17 cellular contexts compared by ENCODE assay signal in the genomic region with DNA sequence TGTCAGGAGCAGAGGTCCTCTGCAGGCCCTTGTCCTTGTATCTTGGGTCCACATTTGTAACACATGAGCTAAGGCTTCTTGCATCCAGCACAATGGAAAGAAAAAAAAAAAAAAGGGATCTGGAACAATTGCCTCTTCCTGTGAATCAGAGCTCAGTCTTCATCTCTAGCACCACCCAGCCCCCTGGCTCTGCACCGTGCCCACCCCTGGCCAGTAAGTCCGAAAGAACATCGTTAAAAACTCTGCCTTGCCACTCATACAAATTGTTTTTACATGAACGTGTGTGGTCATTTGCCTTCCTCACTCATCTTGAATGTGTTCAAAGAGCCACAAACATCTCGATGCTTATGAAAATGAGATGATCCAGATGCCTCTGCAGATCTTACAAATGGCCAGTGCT.
"Had no signal": no experiment of that assay in that cellular context is flagged by ENCODE, and none has a peak within 500 bp of the region (broad histone marks: within the 10 kb centered on the region; RNA-seq: fewer than 3 reads in every experiment).

No MANE protein-coding gene starts in this region.

- H3K79me2 ChIP-seq: hepatocyte had no signal

- DNase-seq: colonic mucosa; dermis blood vessel endothelial cell; erythroblast; foreskin keratinocyte; head of caudate nucleus; left colon; mesendoderm; naive B cell; occipital lobe; pancreas; right cardiac atrium; stimulated activated CD4-positive, alpha-beta T cell treated with anti-CD3 and anti-CD28 coated beads, Interleukin-2, amount 100 ng/mL, for 48 hours; stimulated activated naive CD4-positive, alpha-beta T cell treated with Interleukin-2 at 50 U/mL for 16 hours; thyroid gland had no signal

- H2AFZ ChIP-seq: hepatocyte had no signal

- H3K9me3 ChIP-seq: colonic mucosa, pancreas, suprapubic skin, thyroid gland had no signal

- H3K27ac ChIP-seq: colonic mucosa, foreskin keratinocyte, hepatocyte, pancreas, suprapubic skin, thyroid gland had no signal

- H3K4me2 ChIP-seq: hepatocyte, smooth muscle cell had no signal

- H3K4me3 ChIP-seq: colonic mucosa, hepatocyte, pancreas, smooth muscle cell, suprapubic skin, thyroid gland had no signal

- H3K27me3 ChIP-seq: colonic mucosa, foreskin keratinocyte, hepatocyte, pancreas, suprapubic skin, thyroid gland had no signal

- H3K36me3 ChIP-seq: colonic mucosa, pancreas, suprapubic skin, thyroid gland had no signal

- H3K4me1 ChIP-seq: colonic mucosa, foreskin keratinocyte, pancreas, suprapubic skin, thyroid gland had no signal
